In the genomic region with DNA sequence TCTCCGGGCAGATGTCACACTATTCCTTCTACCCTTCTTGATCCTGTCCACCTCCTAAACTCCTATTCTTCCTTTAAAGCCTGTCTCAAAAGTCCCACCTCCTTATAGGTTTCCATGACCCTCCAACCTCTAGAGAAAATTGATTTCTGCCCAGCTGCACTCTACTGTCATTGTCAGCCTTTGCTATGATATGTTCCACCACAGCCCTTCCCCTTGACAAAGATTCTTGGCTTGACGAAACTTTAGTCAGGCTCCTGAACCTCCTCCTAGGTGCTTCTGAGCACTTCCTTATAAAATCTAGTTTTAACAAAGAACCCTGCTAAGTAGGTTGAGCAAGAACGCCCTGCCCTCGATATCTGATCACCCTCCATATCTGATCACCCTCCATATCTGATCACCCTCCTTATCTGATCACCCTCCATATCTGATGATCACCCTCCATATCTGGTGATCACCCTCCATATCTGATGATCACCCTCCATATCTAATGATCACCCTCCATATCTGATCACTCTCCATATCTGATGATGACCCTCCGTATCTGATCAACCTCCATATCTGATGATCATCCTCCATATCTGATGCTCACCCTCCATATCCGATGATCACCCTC, we compare ENCODE assay signal across 17 cellular contexts.
DNase-seq lines count a peak whose midpoint lies in the region; ATAC-seq, FAIRE-seq and TF ChIP-seq lines count a peak whose summit lies in the region.
"Had no signal": no experiment of that assay in that cellular context is flagged by ENCODE, and none has a peak within 500 bp of the region (broad histone marks: within the 10 kb centered on the region; RNA-seq: fewer than 3 reads in every experiment).

No MANE protein-coding gene starts in this region.

- TF ChIP-seq CTCF in Calu3 (IDR thresholded peaks at IDR 0.05; ENCODE audit: unreplicated experiment) (no peak), colonic mucosa (IDR thresholded peaks at IDR 0.05) (no peak), kidney (IDR thresholded peaks at IDR 0.05; ENCODE audit: borderline replicate concordance, extremely low read depth, insufficient read depth) (no peak)

- H4K8ac ChIP-seq in mesenchymal stem cell (ENCODE audit: low read length), result no peak overlapping the region

- no TSS peak for BruUV-seq in Calu3 (replicated peaks; lab: Mats Ljungman, UMichigan)

- intact Hi-C loops in Calu3 (cut with micrococcal nuclease; ENCODE audit: unreplicated experiment), result no loop called here
- intact Hi-C loops in colonic mucosa (cut with DNase I), result no loop called here
- intact Hi-C loops in kidney (cut with DNase I), result no loop called here

- no peak overlapping the region for H2BK12ac ChIP-seq in mesenchymal stem cell (ENCODE audit: low read length in 2 of 2)

- DNase-seq in Calu3 (no peak), colonic mucosa (peak; percentile 26), mesenchymal stem cell (no peak), small intestine (peak; percentile 56), NCI-H82 (lab: John Stamatoyannopoulos, UW) (no peak), MG63 (no peak), kidney (no peak)
- DNase-seq in activated T-cell treated with anti-CD3 and anti-CD28 coated beads, Interleukin-2, amount 50 U/mL, for 4 hours, result no peak
- DNase-seq: C1 segment of cervical spinal cord; CD4-positive, alpha-beta T cell; DND-41; GDM1; GOT3; H9 had no signal

- H2BK120ac ChIP-seq in mesenchymal stem cell (ENCODE audit: low read depth, low read length), result no peak overlapping the region

- H3K79me1 ChIP-seq in mesenchymal stem cell (replicated peaks; ENCODE audit: low read length, poor library complexity, severe bottlenecking), result peaks cover 13% of the 10 kb centered on the region

- no peak overlapping the region for H3K23ac ChIP-seq in mesenchymal stem cell (ENCODE audit: low read length in 2 of 2)

- H2BK5ac ChIP-seq in mesenchymal stem cell (ENCODE audit: low read depth, low read length, poor library complexity, severe bottlenecking), result no peak overlapping the region

- H3K4me3 ChIP-seq in colonic mucosa (no peak overlapping the region), mesenchymal stem cell (ENCODE audit: insufficient read depth in 1 of 2, low read depth in 1 of 2, low read length in 2 of 2) (no peak overlapping the region), small intestine (ENCODE audit: low read depth in 1 of 2, low read length in 2 of 2) (no peak overlapping the region), MG63 (no peak overlapping the region), kidney (ENCODE audit: low read length in 2 of 2) (no peak overlapping the region)

- H3K27ac Mint-ChIP-seq in Calu3 (ENCODE audit: unreplicated experiment), result peak overlapping the region; percentile 72
- H3K27ac Mint-ChIP-seq: B cell; CD4-positive, alpha-beta T cell; H9 had no signal

- H3K4me3 Mint-ChIP-seq in Calu3 (ENCODE audit: low read depth, unreplicated experiment), result peak overlapping the region; percentile 5
- no peak overlapping the region for H3K4me3 Mint-ChIP-seq in activated T-cell treated with anti-CD3 and anti-CD28 coated beads, Interleukin-2, amount 50 U/mL, for 4 hours
- H3K4me3 Mint-ChIP-seq: B cell; CD4-positive, alpha-beta T cell; H9 had no signal

- no peak overlapping the region for H2AFZ ChIP-seq in mesenchymal stem cell (ENCODE audit: low read depth, low read length)

- H3K36me3 Mint-ChIP-seq in Calu3 (ENCODE audit: insufficient read depth, unreplicated experiment), result no peaks in the 10 kb centered on the region
- no peaks in the 10 kb centered on the region for H3K36me3 Mint-ChIP-seq in activated T-cell treated with anti-CD3 and anti-CD28 coated beads, Interleukin-2, amount 50 U/mL, for 4 hours (ENCODE audit: insufficient read depth)

- H3K9me3 ChIP-seq in colonic mucosa, result no peaks in the 10 kb centered on the region
- peaks cover 6% of the 10 kb centered on the region for H3K9me3 ChIP-seq in mesenchymal stem cell (ENCODE audit: control insufficient read depth, low read length)
- H3K9me3 ChIP-seq in small intestine (ENCODE audit: control insufficient read depth, low read depth), result no peaks in the 10 kb centered on the region
- no peaks in the 10 kb centered on the region for H3K9me3 ChIP-seq in MG63
- H3K9me3 ChIP-seq in kidney (ENCODE audit: control insufficient read depth in 1 of 2, low read length in 2 of 2), result no peaks in the 10 kb centered on the region

- H3K27me3 ChIP-seq in colonic mucosa (no peaks in the 10 kb centered on the region), mesenchymal stem cell (ENCODE audit: control insufficient read depth in 1 of 2, insufficient read depth in 1 of 2, low read length in 2 of 2) (no peaks in the 10 kb centered on the region), small intestine (ENCODE audit: control insufficient read depth in 2 of 2, insufficient read depth in 2 of 2, low read length in 2 of 2) (no peaks in the 10 kb centered on the region), MG63 (no peaks in the 10 kb centered on the region)

- no peak overlapping the region for H2BK15ac ChIP-seq in mesenchymal stem cell (ENCODE audit: low read depth, poor library complexity, severe bottlenecking)

- no peak overlapping the region for H3K18ac ChIP-seq in mesenchymal stem cell (ENCODE audit: low read depth in 1 of 2, low read length in 2 of 2)

- H3K14ac ChIP-seq in mesenchymal stem cell (ENCODE audit: low read length in 2 of 2), result no peak overlapping the region

- H3K27ac ChIP-seq in colonic mucosa, result peak overlapping the region; percentile 85
- peak overlapping the region; percentile 60 for H3K27ac ChIP-seq in mesenchymal stem cell (ENCODE audit: low read length, poor library complexity, severe bottlenecking)
- peak overlapping the region; percentile 51 to 82 for H3K27ac ChIP-seq in small intestine (ENCODE audit: low read depth in 1 of 2, low read length in 1 of 2)
- H3K27ac ChIP-seq in kidney (ENCODE audit: low read depth in 2 of 2, low read length in 2 of 2), result no peak overlapping the region

- H3K36me3 ChIP-seq in colonic mucosa, result no peaks in the 10 kb centered on the region
- H3K36me3 ChIP-seq in mesenchymal stem cell (ENCODE audit: control insufficient read depth in 1 of 2, insufficient read depth in 2 of 2, low read depth in 1 of 2, low read length in 2 of 2), result no peaks in the 10 kb centered on the region
- no peaks in the 10 kb centered on the region for H3K36me3 ChIP-seq in small intestine (ENCODE audit: control insufficient read depth in 2 of 2, insufficient read depth in 2 of 2, low read length in 2 of 2)
- no peaks in the 10 kb centered on the region for H3K36me3 ChIP-seq in MG63
- no peaks in the 10 kb centered on the region for H3K36me3 ChIP-seq in kidney (ENCODE audit: control insufficient read depth in 1 of 2, insufficient read depth in 2 of 2, low read length in 2 of 2)

- no peak for ATAC-seq in activated T-cell treated with anti-CD3 and anti-CD28 coated beads, Interleukin-2, amount 50 U/mL, for 4 hours
- ATAC-seq: HepG2 had no signal

- H3K4me1 Mint-ChIP-seq in Calu3 (ENCODE audit: low read depth, unreplicated experiment), result peaks cover 26% of the 10 kb centered on the region
- no peaks in the 10 kb centered on the region for H3K4me1 Mint-ChIP-seq in activated T-cell treated with anti-CD3 and anti-CD28 coated beads, Interleukin-2, amount 50 U/mL, for 4 hours (ENCODE audit: low read depth)
- H3K4me1 Mint-ChIP-seq: B cell had no signal

- H3K9ac ChIP-seq in colonic mucosa (ENCODE audit: low read depth in 2 of 2, low read length in 2 of 2), result peak overlapping the region in 1 of 2 donors; percentile 48
- H3K9ac ChIP-seq in mesenchymal stem cell (ENCODE audit: low read length), result no peak overlapping the region
- no peak overlapping the region for H3K9ac ChIP-seq in kidney (ENCODE audit: low read length in 2 of 2)

- FAIRE-seq in small intestine (lab: Jason Lieb, UNC), result no peak
- FAIRE-seq in kidney (lab: Jason Lieb, UNC), result no peak
- FAIRE-seq: GM19239, HepG2 had no signal

- H3K9me3 Mint-ChIP-seq in Calu3 (ENCODE audit: low read depth, unreplicated experiment), result no peaks in the 10 kb centered on the region
- H3K9me3 Mint-ChIP-seq in activated T-cell treated with anti-CD3 and anti-CD28 coated beads, Interleukin-2, amount 50 U/mL, for 4 hours, result no peaks in the 10 kb centered on the region

- H3K4me2 ChIP-seq in mesenchymal stem cell (ENCODE audit: low read length, poor library complexity, severe bottlenecking), result no peak overlapping the region

- H4K91ac ChIP-seq in mesenchymal stem cell (ENCODE audit: low read length), result no peak overlapping the region

- H2AK5ac ChIP-seq in mesenchymal stem cell (ENCODE audit: low read length, severe bottlenecking), result peak overlapping the region; percentile 84

- 90% methylated on average over 6 of the region's 6 CpGs for WGBS in mesenchymal stem cell
- 45 to 71% (median 46%) methylated on average over 6 of the region's 6 CpGs for WGBS in small intestine, 3 donors

- H3K4ac ChIP-seq in mesenchymal stem cell (ENCODE audit: low read depth in 1 of 2, low read length in 2 of 2), result no peak overlapping the region

- no peaks in the 10 kb centered on the region for H3K27me3 Mint-ChIP-seq in Calu3 (ENCODE audit: unreplicated experiment)
- H3K27me3 Mint-ChIP-seq in activated T-cell treated with anti-CD3 and anti-CD28 coated beads, Interleukin-2, amount 50 U/mL, for 4 hours (ENCODE audit: low read depth), result peaks cover 5% of the 10 kb centered on the region

- CTCF ChIA-PET in Calu3 (lab: Charles Lee), result no interaction called here

- H3K4me1 ChIP-seq in colonic mucosa (no peaks in the 10 kb centered on the region), mesenchymal stem cell (ENCODE audit: control insufficient read depth, insufficient read depth, low read depth, low read length) (peaks cover 5% of the 10 kb centered on the region), small intestine (ENCODE audit: control insufficient read depth in 2 of 2, insufficient read depth in 1 of 2, low read depth in 1 of 2, low read length in 1 of 2) (peaks cover 0 to 2% of the 10 kb centered on the region in 2 donors), kidney (ENCODE audit: control insufficient read depth in 1 of 2, insufficient read depth in 1 of 2, low read depth in 1 of 2, low read length in 2 of 2) (no peaks in the 10 kb centered on the region)

Comparison
In these comparisons a context has a peak if more than half of its experiments do, and no peak if none do; other contexts are left out.
1. DNase-seq: peak in colonic mucosa (single experiment) and small intestine (single experiment); none in Calu3 (single experiment), mesenchymal stem cell (single experiment), NCI-H82 (single experiment), activated T-cell treated with anti-CD3 and anti-CD28 coated beads, Interleukin-2, amount 50 U/mL, for 4 hours (single experiment), MG63 (single experiment) and kidney (single experiment).
2. H3K27ac ChIP-seq: peak in colonic mucosa (single experiment), mesenchymal stem cell (single experiment) and small intestine (2 of 2); none in kidney (0 of 2).